Comparison of ENCODE assay signal across 8 cellular contexts in the genomic region with DNA sequence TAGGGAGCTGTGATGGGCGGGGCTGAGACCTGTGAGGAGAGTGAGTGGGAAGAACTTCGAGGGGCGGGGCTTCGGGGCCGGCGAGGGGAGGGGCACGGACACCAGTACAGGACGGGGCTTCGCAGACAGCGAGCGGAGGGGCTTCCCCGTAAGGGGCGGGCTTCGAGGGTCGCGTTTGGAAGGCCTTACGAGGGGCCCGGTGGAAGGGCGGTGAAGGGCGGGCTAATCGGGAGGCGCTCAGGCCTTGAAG. TPM values are rescaled to one million over a fixed set of nuclear protein-coding genes. Genes with fewer than 3 reads are reported as not detected.
DNase-seq lines count a peak whose midpoint lies in the region; ATAC-seq, FAIRE-seq and TF ChIP-seq lines count a peak whose summit lies in the region.

No MANE protein-coding gene starts in this region.

- H3K27ac ChIP-seq in pancreas = peak overlapping the region; percentile 94 to 100 (median 96)
- H3K27ac ChIP-seq in tibial artery = peak overlapping the region; percentile 97 to 98

- H3K9me3 Mint-ChIP-seq in activated naive CD4-positive, alpha-beta T cell treated with anti-CD3 and anti-CD28 coated beads, Interleukin-2, amount 10 ng/mL, durations not matched to agents 7 days and 5 days = no peaks in the 10 kb centered on the region

- H3K4me1 Mint-ChIP-seq in activated naive CD4-positive, alpha-beta T cell treated with anti-CD3 and anti-CD28 coated beads, Interleukin-2, amount 10 ng/mL, durations not matched to agents 7 days and 5 days = peaks cover 58% of the 10 kb centered on the region

- H3K36me3 ChIP-seq in HAP-1 (replicated peaks) = no peaks in the 10 kb centered on the region
- H3K36me3 ChIP-seq in pancreas = no peaks in the 10 kb centered on the region
- no peaks in the 10 kb centered on the region for H3K36me3 ChIP-seq in tibial artery

- no peaks in the 10 kb centered on the region for H3K27me3 ChIP-seq in HAP-1 (ENCODE audit: low read depth)
- no peaks in the 10 kb centered on the region for H3K27me3 ChIP-seq in pancreas
- no peaks in the 10 kb centered on the region for H3K27me3 ChIP-seq in tibial artery

- H3K4me3 Mint-ChIP-seq in activated naive CD4-positive, alpha-beta T cell treated with anti-CD3 and anti-CD28 coated beads, Interleukin-2, amount 10 ng/mL, durations not matched to agents 7 days and 5 days = peak overlapping the region; percentile 92

- TF ChIP-seq CTCF in pancreas (IDR thresholded peaks at IDR 0.05) (no peak), tibial artery (IDR thresholded peaks at IDR 0.05) (no peak)

- CTCF ChIA-PET in activated naive CD4-positive, alpha-beta T cell treated with anti-CD3 and anti-CD28 coated beads, Interleukin-2, amount 10 ng/mL, durations not matched to agents 7 days and 5 days (lab: Charles Lee) = interaction anchor here (1.1 to 8.0 kb wide), 2 partner anchors 12 to 263 kb away, joined by 6 to 179 read pairs; no protein-coding TSS in a partner anchor

- peaks cover 18% of the 10 kb centered on the region for H3K36me3 Mint-ChIP-seq in activated naive CD4-positive, alpha-beta T cell treated with anti-CD3 and anti-CD28 coated beads, Interleukin-2, amount 10 ng/mL, durations not matched to agents 7 days and 5 days

- H3K4me3 ChIP-seq in HAP-1 = peak overlapping the region; percentile 33
- peak overlapping the region; percentile 16 to 67 (median 58) for H3K4me3 ChIP-seq in pancreas
- peak overlapping the region; percentile 56 to 72 for H3K4me3 ChIP-seq in tibial artery

- DNase-seq in DMS153 treated with DMSO at 0.1 percent for 48 hours (lab: John Stamatoyannopoulos, UW; ENCODE audit: unreplicated experiment) = peak; percentile 92
- DNase-seq in HAP-1 (ENCODE audit: low spot score in 2 of 2) = peak; percentile 95 to 100
- peak; percentile 97 for DNase-seq in NAMALWA (ENCODE audit: low spot score)
- DNase-seq in SK-N-DZ (ENCODE audit: low spot score) = peak; percentile 88
- DNase-seq in activated naive CD4-positive, alpha-beta T cell treated with anti-CD3 and anti-CD28 coated beads, Interleukin-2, amount 10 ng/mL, durations not matched to agents 7 days and 5 days = peak; percentile 100
- peak; percentile 73 for DNase-seq in globus pallidus (ENCODE audit: low spot score)
- peak; percentile 96 to 99 (median 98) for DNase-seq in pancreas
- peak; percentile 97 to 98 for DNase-seq in tibial artery

- ATAC-seq in pancreas = peak; percentile 88 to 93 (median 88)

- peaks cover 13% of the 10 kb centered on the region for H3K27me3 Mint-ChIP-seq in activated naive CD4-positive, alpha-beta T cell treated with anti-CD3 and anti-CD28 coated beads, Interleukin-2, amount 10 ng/mL, durations not matched to agents 7 days and 5 days

- no peak for FAIRE-seq in pancreas (lab: Jason Lieb, UNC)

- peak overlapping the region; percentile 97 for H3K27ac Mint-ChIP-seq in activated naive CD4-positive, alpha-beta T cell treated with anti-CD3 and anti-CD28 coated beads, Interleukin-2, amount 10 ng/mL, durations not matched to agents 7 days and 5 days

- WGBS in pancreas, 2 donors = 1% methylated on average over 18 to 22 of the region's 22 CpGs

- H3K4me1 ChIP-seq in HAP-1 = peaks cover 14% of the 10 kb centered on the region
- peaks cover 0 to 9% (median 0%) of the 10 kb centered on the region in 3 donors for H3K4me1 ChIP-seq in pancreas
- H3K4me1 ChIP-seq in tibial artery = peaks cover 0 to 41% (median 31%) of the 10 kb centered on the region in 4 donors

- intact Hi-C loops in pancreas (cut with DNase I) = no loop called here
- intact Hi-C loops in tibial artery (cut with DNase I; ENCODE audit: low total_unique reads) = no loop called here

- H3K9me3 ChIP-seq in HAP-1 (no peaks in the 10 kb centered on the region), pancreas (no peaks in the 10 kb centered on the region), tibial artery (no peaks in the 10 kb centered on the region)

- in situ Hi-C loops in HAP-1 (cut with MboI; ENCODE audit: low sequenced_read_pairs) = no loop called here

RNA-seq across cellular contexts. Expression of a gene that starts 4.1 kb away (rescaled TPM):
- 0.66 and 2.1 TPM in 2 replicates for polyA plus RNA-seq in SK-N-DZ (2014; cell fraction: cytosol; rRNA removed)
- 0.67 and 1.6 TPM in 2 replicates for polyA plus RNA-seq in SK-N-DZ (2014; cell fraction: nucleus; rRNA removed)
- 10 to 100 TPM in 2 of 6 donors, 1 to 10 TPM in 4; 2.5 to 14.9 (median 6.4) TPM for total RNA-seq in pancreas
- polyA plus RNA-seq in pancreas = 10 to 100 TPM; 17.6 to 23.8 TPM

RNA-seq across cellular contexts. Expression of a gene that starts 42.4 kb away (rescaled TPM):
- polyA plus RNA-seq in SK-N-DZ (2014; cell fraction: cytosol; rRNA removed) = 3.7 and 6.0 TPM in 2 replicates
- 8.6 and 18.9 TPM in 2 replicates for polyA plus RNA-seq in SK-N-DZ (2014; cell fraction: nucleus; rRNA removed)
- total RNA-seq in pancreas = 1 to 10 TPM; 3.3 to 7.3 (median 4.4) TPM
- polyA plus RNA-seq in pancreas = 10 to 100 TPM in 1 of 2 donors, 1 to 10 TPM in 1; 8.0 to 11.2 TPM

RNA-seq across cellular contexts. Expression of a gene that starts 42.9 kb away (rescaled TPM):
- not detected in 2 replicates for polyA plus RNA-seq in SK-N-DZ (2014; cell fraction: cytosol; rRNA removed)
- not detected in 2 replicates for polyA plus RNA-seq in SK-N-DZ (2014; cell fraction: nucleus; rRNA removed)
- total RNA-seq in pancreas = 1 to 10 TPM in 1 of 6 donors, under 1 TPM in 3, not detected in 2; 0.19 to 1.1 (median 0.25) TPM
- 10 to 100 TPM in 1 of 2 donors, under 1 TPM in 1; 0.91 to 16.4 TPM for polyA plus RNA-seq in pancreas

RNA-seq across cellular contexts. Expression of a gene that starts 51.4 kb away (rescaled TPM):
- 0.63 and 0.82 TPM in 2 replicates for polyA plus RNA-seq in SK-N-DZ (2014; cell fraction: cytosol; rRNA removed)
- 0.27 TPM in 1 of 2 replicates, not detected in the other for polyA plus RNA-seq in SK-N-DZ (2014; cell fraction: nucleus; rRNA removed)
- total RNA-seq in pancreas = 1 to 10 TPM in 3 of 6 donors, under 1 TPM in 3; 0.16 to 2.0 (median 0.94) TPM
- polyA plus RNA-seq in pancreas = under 1 TPM; 0.30 to 0.70 TPM

Comparison
In these comparisons a context has a peak if more than half of its experiments do, and no peak if none do; other contexts are left out.
1. Peak in every context shown above with its lines: DNase-seq, ATAC-seq, H3K4me3 ChIP-seq and H3K27ac ChIP-seq.